2 cellular contexts compared by ENCODE assay signal in genomic region chr5:124706041-124706440, GRCh38.
TF ChIP-seq lines count a peak whose summit lies in the region.

No MANE protein-coding gene starts in this region.

TF ChIP-seq in SK-N-SH treated with all-trans-retinoic acid at 6 μM for 48 hours, 23 proteins besides CTCF, POLR2A, EP300 and RAD21 (continued from another document):
- no peak for TF ChIP-seq PATZ1 (CRISPR knock-in tag; IDR thresholded peaks at IDR 0.05; ENCODE audit: borderline replicate concordance)
- no peak for TF ChIP-seq ZFP30 (CRISPR knock-in tag; IDR thresholded peaks at IDR 0.05)
- no peak for TF ChIP-seq ZNF70 (CRISPR knock-in tag; IDR thresholded peaks at IDR 0.05)

TF ChIP-seq in SK-N-SH, 30 proteins besides CTCF, POLR2A, EP300 and RAD21 (continued from another document):
- TF ChIP-seq RFX5 (IDR thresholded peaks at IDR 0.05; ENCODE audit: low read length): no peak
TF ChIP-seq in SK-N-SH: peak in this region for 0.
